16 cellular contexts compared by ENCODE assay signal in the genomic region with DNA sequence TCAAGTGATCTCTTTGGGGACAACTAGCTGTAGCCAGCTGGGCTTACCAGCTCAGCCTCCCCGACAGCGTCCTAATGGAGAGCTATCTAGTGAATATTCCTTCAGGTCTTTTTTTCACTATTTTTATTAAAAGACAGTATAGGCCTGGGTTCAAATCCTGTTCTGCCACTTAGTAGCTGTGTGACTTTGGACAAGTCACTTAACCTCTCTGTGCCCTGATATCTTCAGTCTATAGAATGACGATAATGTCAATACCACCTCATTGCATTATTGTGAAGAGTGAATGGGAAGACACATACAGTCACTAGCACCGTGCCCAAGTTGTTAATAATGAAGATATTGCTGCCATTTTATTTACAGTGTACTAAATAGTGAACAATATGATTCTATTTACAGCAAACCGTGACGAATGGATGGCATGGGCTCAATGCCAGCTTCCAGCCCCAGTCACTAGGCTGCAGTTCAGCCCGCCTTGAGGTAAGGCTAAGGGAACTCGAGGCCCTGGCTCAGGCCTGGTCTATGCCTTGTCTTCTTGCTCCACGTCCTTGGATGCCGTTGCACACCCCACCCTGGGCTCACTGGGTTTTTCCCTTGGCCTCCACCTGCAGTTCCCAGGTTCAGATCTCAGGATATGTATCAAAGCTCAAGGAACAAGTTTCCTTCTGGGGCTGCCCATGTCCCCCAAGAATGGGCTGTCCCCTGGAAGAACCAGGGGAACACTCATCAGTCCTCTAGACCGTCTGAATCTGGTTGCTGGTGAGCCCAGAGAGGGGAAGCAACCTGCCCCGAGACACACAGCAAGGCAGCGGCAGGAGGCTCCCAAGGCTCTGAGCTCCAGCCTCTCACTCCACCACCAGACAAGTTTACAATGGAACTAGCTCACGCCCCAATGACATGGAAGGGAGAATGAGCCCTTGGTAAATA.
A peak's percentile ranks its signal among the peaks of the same experiment; 100 is the strongest.
DNase-seq lines count a peak whose midpoint lies in the region; ATAC-seq, FAIRE-seq and TF ChIP-seq lines count a peak whose summit lies in the region.
"Had no signal": no experiment of that assay in that cellular context is flagged by ENCODE, and none has a peak within 500 bp of the region (broad histone marks: within the 10 kb centered on the region; RNA-seq: fewer than 3 reads in every experiment).

No MANE protein-coding gene starts in this region.

- H3K4me3 ChIP-seq in heart right ventricle = no peak overlapping the region
- no peak overlapping the region for H3K4me3 ChIP-seq in left lung
- H3K4me3 ChIP-seq in upper lobe of right lung = no peak overlapping the region
- no peak overlapping the region for H3K4me3 ChIP-seq in small intestine (ENCODE audit: low read depth in 1 of 2, low read length in 2 of 2)
- H3K4me3 ChIP-seq: tibial artery had no signal

- intact Hi-C loops in heart right ventricle (cut with DNase I) (no loop called here), cardiac septum (cut with DNase I) (no loop called here), left lung (cut with DNase I) (no loop called here), upper lobe of right lung (cut with DNase I) (no loop called here)

- H3K9me3 ChIP-seq in heart right ventricle (no peaks in the 10 kb centered on the region), T-helper 17 cell (ENCODE audit: control insufficient read depth, low read length, poor library complexity, severe bottlenecking) (no peaks in the 10 kb centered on the region), left lung (no peaks in the 10 kb centered on the region), upper lobe of right lung (no peaks in the 10 kb centered on the region), small intestine (ENCODE audit: control insufficient read depth, low read depth) (no peaks in the 10 kb centered on the region)
- H3K9me3 ChIP-seq: tibial artery had no signal

- peak overlapping the region; percentile 71 for H3K27ac Mint-ChIP-seq in T-helper 17 cell
- H3K27ac Mint-ChIP-seq: activated CD4-positive, alpha-beta T cell treated with anti-CD3 and anti-CD28 coated beads for 36 hours had no signal

- H3K36me3 Mint-ChIP-seq in T-helper 17 cell (ENCODE audit: low read depth) = no peaks in the 10 kb centered on the region

- peak overlapping the region in 9 of 10 donors; percentile 10 to 87 (median 66) for H3K27ac ChIP-seq in heart right ventricle
- no peak overlapping the region for H3K27ac ChIP-seq in left lung
- no peak overlapping the region for H3K27ac ChIP-seq in upper lobe of right lung
- H3K27ac ChIP-seq in small intestine (ENCODE audit: low read depth in 1 of 2, low read length in 1 of 2) = peak overlapping the region in 1 of 2 donors; percentile 4

- no peak overlapping the region for H3K4me3 Mint-ChIP-seq in T-helper 17 cell
- H3K4me3 Mint-ChIP-seq: activated CD4-positive, alpha-beta T cell treated with anti-CD3 and anti-CD28 coated beads for 36 hours had no signal

- H3K4me1 Mint-ChIP-seq in T-helper 17 cell = peaks cover 11% of the 10 kb centered on the region

- no peaks in the 10 kb centered on the region for H3K27me3 ChIP-seq in heart right ventricle
- H3K27me3 ChIP-seq in left lung = peaks cover 0 to 27% of the 10 kb centered on the region in 2 donors
- no peaks in the 10 kb centered on the region for H3K27me3 ChIP-seq in upper lobe of right lung
- no peaks in the 10 kb centered on the region for H3K27me3 ChIP-seq in small intestine (ENCODE audit: control insufficient read depth in 2 of 2, insufficient read depth in 2 of 2, low read length in 2 of 2)
- H3K27me3 ChIP-seq: tibial artery had no signal

- TF ChIP-seq POLR2A in GM12892 (IDR thresholded peaks at IDR 0.05; ENCODE audit: low read depth, low read length) = no peak

- FAIRE-seq in small intestine (lab: Jason Lieb, UNC) (no peak), GM12892 (lab: Jason Lieb, UNC) (no peak)

- peak in 1 of 2 donors; percentile 9 for DNase-seq in heart right ventricle
- no peak for DNase-seq in cardiac septum (ENCODE audit: low spot score)
- no peak for DNase-seq in T-helper 17 cell
- DNase-seq in left lung = peak; percentile 26 to 31
- DNase-seq in upper lobe of right lung = peak; percentile 35
- DNase-seq in small intestine = no peak
- no peak for DNase-seq in retina
- DNase-seq in GM12892 (ENCODE audit: insufficient read length) = no peak
- DNase-seq: activated CD4-positive, alpha-beta T cell treated with anti-CD3 and anti-CD28 coated beads for 36 hours; dermis blood vessel endothelial cell; NCI-H1105; NCI-H446; stimulated activated CD4-positive, alpha-beta T cell treated with anti-CD3 and anti-CD28 coated beads, Interleukin-1b, Interleukin-23, amount 100 ng/mL, for 48 hours; stimulated activated CD8-positive, alpha-beta memory T cell treated with anti-CD3 and anti-CD28 coated beads, Interleukin-4, amount 100 ng/mL, for 48 hours; SW 1271 had no signal

- no peaks in the 10 kb centered on the region for H3K27me3 Mint-ChIP-seq in T-helper 17 cell
- H3K27me3 Mint-ChIP-seq: activated CD4-positive, alpha-beta T cell treated with anti-CD3 and anti-CD28 coated beads for 36 hours had no signal

- no peaks in the 10 kb centered on the region for H3K36me3 ChIP-seq in heart right ventricle
- H3K36me3 ChIP-seq in left lung = no peaks in the 10 kb centered on the region
- no peaks in the 10 kb centered on the region for H3K36me3 ChIP-seq in upper lobe of right lung
- no peaks in the 10 kb centered on the region for H3K36me3 ChIP-seq in small intestine (ENCODE audit: control insufficient read depth in 2 of 2, insufficient read depth in 2 of 2, low read length in 2 of 2)
- H3K36me3 ChIP-seq: tibial artery had no signal

- no peak for TF ChIP-seq CTCF in heart right ventricle (IDR thresholded peaks at IDR 0.05)
- no peak for TF ChIP-seq CTCF in left lung (IDR thresholded peaks at IDR 0.05)
- no peak for TF ChIP-seq CTCF in upper lobe of right lung (IDR thresholded peaks at IDR 0.05)

- ATAC-seq in heart right ventricle (no peak), T-helper 17 cell (no peak), left lung (no peak), upper lobe of right lung (no peak)
- ATAC-seq: activated CD4-positive, alpha-beta T cell treated with anti-CD3 and anti-CD28 coated beads for 36 hours had no signal

- H3K4me1 ChIP-seq in heart right ventricle = peaks cover 9 to 42% (median 23%) of the 10 kb centered on the region in 9 donors
- peaks cover 6 to 12% of the 10 kb centered on the region in 2 donors for H3K4me1 ChIP-seq in left lung
- H3K4me1 ChIP-seq in upper lobe of right lung = no peaks in the 10 kb centered on the region
- H3K4me1 ChIP-seq in small intestine (ENCODE audit: control insufficient read depth in 2 of 2, insufficient read depth in 1 of 2, low read depth in 1 of 2, low read length in 1 of 2) = no peaks in the 10 kb centered on the region

- WGBS in heart right ventricle, 2 donors = 76 to 81% methylated on average over 14 of the region's 14 CpGs
- 64 to 75% (median 66%) methylated on average over 14 of the region's 14 CpGs for WGBS in small intestine, 3 donors

Comparison
In these comparisons a context has a peak if more than half of its experiments do, and no peak if none do; other contexts are left out.
1. DNase-seq: peak in left lung (2 of 2) and upper lobe of right lung (single experiment); none in cardiac septum (single experiment), T-helper 17 cell (0 of 3), small intestine (single experiment), retina (single experiment) and GM12892 (single experiment).
2. H3K27ac ChIP-seq: peak in heart right ventricle (9 of 10); none in left lung (0 of 2) and upper lobe of right lung (single experiment).